ENCODE assay signal across 1 cellular context in the genomic region with DNA sequence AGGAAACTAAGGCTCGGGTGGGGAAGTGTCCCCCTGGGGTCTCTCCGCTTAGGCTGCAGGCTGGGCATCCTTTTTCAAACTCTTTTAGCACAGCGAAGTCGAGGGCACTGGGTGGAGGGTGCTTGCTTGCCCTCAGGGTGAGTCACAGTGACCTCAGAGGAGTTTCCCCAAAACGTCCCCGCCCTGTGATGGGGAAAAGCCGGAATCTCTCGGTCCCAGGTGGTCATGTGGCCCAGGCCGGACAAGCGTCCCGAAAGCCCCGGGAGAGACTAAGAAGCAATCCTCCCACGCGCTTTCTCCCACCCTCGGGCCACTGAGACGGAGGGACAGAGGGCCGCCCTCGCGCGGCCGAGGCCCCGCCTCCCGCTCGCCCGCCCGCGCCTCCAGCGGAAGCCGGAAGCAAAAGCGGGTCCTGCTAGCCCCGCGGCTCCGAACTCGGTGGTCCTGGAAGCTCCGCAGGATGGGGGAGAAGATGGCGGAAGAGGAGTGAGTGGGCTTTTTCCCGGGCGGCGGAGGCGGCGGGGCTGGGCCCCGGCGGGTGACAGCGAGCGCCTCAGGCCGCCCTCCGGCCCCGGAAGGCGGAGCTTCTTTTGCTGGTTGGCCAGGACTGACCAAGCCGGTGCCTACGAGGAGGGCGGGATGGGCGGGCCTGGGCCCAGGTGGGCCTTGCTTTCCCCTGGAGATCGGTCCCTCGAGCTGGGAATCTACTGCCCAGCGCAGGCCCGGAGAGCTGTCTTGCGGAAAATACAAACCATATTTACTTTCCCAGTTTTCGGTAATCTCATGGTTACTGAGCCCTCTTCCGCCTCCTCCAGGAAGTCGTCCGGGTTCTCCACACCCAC.
TF ChIP-seq lines count a peak whose summit lies in the region.

A gene with protein sequence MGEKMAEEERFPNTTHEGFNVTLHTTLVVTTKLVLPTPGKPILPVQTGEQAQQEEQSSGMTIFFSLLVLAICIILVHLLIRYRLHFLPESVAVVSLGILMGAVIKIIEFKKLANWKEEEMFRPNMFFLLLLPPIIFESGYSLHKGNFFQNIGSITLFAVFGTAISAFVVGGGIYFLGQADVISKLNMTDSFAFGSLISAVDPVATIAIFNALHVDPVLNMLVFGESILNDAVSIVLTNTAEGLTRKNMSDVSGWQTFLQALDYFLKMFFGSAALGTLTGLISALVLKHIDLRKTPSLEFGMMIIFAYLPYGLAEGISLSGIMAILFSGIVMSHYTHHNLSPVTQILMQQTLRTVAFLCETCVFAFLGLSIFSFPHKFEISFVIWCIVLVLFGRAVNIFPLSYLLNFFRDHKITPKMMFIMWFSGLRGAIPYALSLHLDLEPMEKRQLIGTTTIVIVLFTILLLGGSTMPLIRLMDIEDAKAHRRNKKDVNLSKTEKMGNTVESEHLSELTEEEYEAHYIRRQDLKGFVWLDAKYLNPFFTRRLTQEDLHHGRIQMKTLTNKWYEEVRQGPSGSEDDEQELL (plus strand): TSS at position 366 of the 842 bp plus-strand sequence. CDS start 95 bp downstream, at position 461.

TF ChIP-seq in HepG2, 621 proteins besides CTCF, POLR2A, EP300 and RAD21 (continued from another document and continues in another):
- TF ChIP-seq, protein P1, sequence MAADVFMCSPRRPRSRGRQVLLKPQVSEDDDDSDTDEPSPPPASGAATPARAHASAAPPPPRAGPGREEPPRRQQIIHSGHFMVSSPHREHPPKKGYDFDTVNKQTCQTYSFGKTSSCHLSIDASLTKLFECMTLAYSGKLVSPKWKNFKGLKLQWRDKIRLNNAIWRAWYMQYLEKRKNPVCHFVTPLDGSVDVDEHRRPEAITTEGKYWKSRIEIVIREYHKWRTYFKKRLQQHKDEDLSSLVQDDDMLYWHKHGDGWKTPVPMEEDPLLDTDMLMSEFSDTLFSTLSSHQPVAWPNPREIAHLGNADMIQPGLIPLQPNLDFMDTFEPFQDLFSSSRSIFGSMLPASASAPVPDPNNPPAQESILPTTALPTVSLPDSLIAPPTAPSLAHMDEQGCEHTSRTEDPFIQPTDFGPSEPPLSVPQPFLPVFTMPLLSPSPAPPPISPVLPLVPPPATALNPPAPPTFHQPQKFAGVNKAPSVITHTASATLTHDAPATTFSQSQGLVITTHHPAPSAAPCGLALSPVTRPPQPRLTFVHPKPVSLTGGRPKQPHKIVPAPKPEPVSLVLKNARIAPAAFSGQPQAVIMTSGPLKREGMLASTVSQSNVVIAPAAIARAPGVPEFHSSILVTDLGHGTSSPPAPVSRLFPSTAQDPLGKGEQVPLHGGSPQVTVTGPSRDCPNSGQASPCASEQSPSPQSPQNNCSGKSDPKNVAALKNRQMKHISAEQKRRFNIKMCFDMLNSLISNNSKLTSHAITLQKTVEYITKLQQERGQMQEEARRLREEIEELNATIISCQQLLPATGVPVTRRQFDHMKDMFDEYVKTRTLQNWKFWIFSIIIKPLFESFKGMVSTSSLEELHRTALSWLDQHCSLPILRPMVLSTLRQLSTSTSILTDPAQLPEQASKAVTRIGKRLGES (CRISPR knock-in tag; IDR thresholded peaks at IDR 0.05; ENCODE audit: borderline replicate concordance): peak; percentile 14; the same call in 1 of the 2 replicates
- TF ChIP-seq, protein P2, sequence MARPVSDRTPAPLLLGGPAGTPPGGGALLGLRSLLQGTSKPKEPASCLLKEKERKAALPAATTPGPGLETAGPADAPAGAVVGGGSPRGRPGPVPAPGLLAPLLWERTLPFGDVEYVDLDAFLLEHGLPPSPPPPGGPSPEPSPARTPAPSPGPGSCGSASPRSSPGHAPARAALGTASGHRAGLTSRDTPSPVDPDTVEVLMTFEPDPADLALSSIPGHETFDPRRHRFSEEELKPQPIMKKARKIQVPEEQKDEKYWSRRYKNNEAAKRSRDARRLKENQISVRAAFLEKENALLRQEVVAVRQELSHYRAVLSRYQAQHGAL (CRISPR knock-in tag; IDR thresholded peaks at IDR 0.05; ENCODE audit: not compliant biosample characterization): peak; percentile 78
- no peak for TF ChIP-seq ZNF598 (CRISPR knock-in tag; IDR thresholded peaks at IDR 0.05; ENCODE audit: borderline replicate concordance)
- no peak for TF ChIP-seq ATF1 (CRISPR knock-in tag; IDR thresholded peaks at IDR 0.05)
- TF ChIP-seq ZNF296 (CRISPR knock-in tag; conservative IDR thresholded peaks at IDR 0.05): no peak
- TF ChIP-seq GATAD1 (CRISPR knock-in tag; IDR thresholded peaks at IDR 0.05): peak; percentile 90
- TF ChIP-seq ZBTB1 (CRISPR knock-in tag; IDR thresholded peaks at IDR 0.05; ENCODE audit: borderline replicate concordance): no peak
- peak; percentile 46; the same call in 1 of the 2 replicates for TF ChIP-seq ZFAT (CRISPR knock-in tag; conservative IDR thresholded peaks at IDR 0.05)
- TF ChIP-seq MAZ (IDR thresholded peaks at IDR 0.05; ENCODE audit: borderline replicate concordance, low read depth, low read length): peak; percentile 76; the same call in 1 of the 2 replicates
- peak; percentile 99 for TF ChIP-seq MAZ (CRISPR knock-in tag; IDR thresholded peaks at IDR 0.05; ENCODE audit: low read depth)
- no peak for TF ChIP-seq GTF2F1 (IDR thresholded peaks at IDR 0.05; ENCODE audit: low read length)
- TF ChIP-seq AGO2 (optimal IDR thresholded peaks at IDR 0.05; ENCODE audit: low read depth, low read length): peak; percentile 84
- peak; percentile 90 for TF ChIP-seq HOXA3 (CRISPR knock-in tag; IDR thresholded peaks at IDR 0.05)
- peak; percentile 17; the same call in 1 of the 2 replicates for TF ChIP-seq MXD4 (CRISPR knock-in tag; IDR thresholded peaks at IDR 0.05)
- TF ChIP-seq ZNF383 (CRISPR knock-in tag; IDR thresholded peaks at IDR 0.05; ENCODE audit: borderline replicate concordance): peak; percentile 98
- no peak for TF ChIP-seq CENPT (CRISPR knock-in tag; IDR thresholded peaks at IDR 0.05; ENCODE audit: low read depth)
- peak; percentile 93 for TF ChIP-seq ZBTB8A (CRISPR knock-in tag; IDR thresholded peaks at IDR 0.05; ENCODE audit: borderline replicate concordance, low read depth)
- no peak for TF ChIP-seq TCF7L2 (IDR thresholded peaks at IDR 0.05; ENCODE audit: low read depth, low read length)
- no peak for TF ChIP-seq ZNF282 (IDR thresholded peaks at IDR 0.05; ENCODE audit: partially characterized antibody)
- TF ChIP-seq ZSCAN29 (CRISPR knock-in tag; conservative IDR thresholded peaks at IDR 0.05): peak; percentile 65; the same call in 1 of the 2 replicates
- TF ChIP-seq HES4 (CRISPR knock-in tag; IDR thresholded peaks at IDR 0.05; ENCODE audit: borderline replicate concordance): 0 out of 2 replicates have a peak, but pooled peaks have one; percentile 36
- no peak; the same call in 1 of the 2 replicates for TF ChIP-seq NFYB (CRISPR knock-in tag; IDR thresholded peaks at IDR 0.05)
- no peak for TF ChIP-seq ZSCAN12 (CRISPR knock-in tag; IDR thresholded peaks at IDR 0.05)
- TF ChIP-seq TARDBP (CRISPR knock-in tag; IDR thresholded peaks at IDR 0.05): peak; percentile 84
- peak; percentile 68; the same call in 1 of the 2 replicates for TF ChIP-seq DNMT1 (CRISPR knock-in tag; IDR thresholded peaks at IDR 0.05)
- TF ChIP-seq, protein P3, sequence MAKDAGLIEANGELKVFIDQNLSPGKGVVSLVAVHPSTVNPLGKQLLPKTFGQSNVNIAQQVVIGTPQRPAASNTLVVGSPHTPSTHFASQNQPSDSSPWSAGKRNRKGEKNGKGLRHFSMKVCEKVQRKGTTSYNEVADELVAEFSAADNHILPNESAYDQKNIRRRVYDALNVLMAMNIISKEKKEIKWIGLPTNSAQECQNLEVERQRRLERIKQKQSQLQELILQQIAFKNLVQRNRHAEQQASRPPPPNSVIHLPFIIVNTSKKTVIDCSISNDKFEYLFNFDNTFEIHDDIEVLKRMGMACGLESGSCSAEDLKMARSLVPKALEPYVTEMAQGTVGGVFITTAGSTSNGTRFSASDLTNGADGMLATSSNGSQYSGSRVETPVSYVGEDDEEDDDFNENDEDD (CRISPR knock-in tag; IDR thresholded peaks at IDR 0.05; ENCODE audit: borderline replicate concordance): peak; percentile 88
- TF ChIP-seq CREB1 (IDR thresholded peaks at IDR 0.05): peak; percentile 39; the same call in 1 of the 2 replicates
- TF ChIP-seq CREB1 (CRISPR knock-in tag; IDR thresholded peaks at IDR 0.05): no peak
- TF ChIP-seq NR3C1 (CRISPR knock-in tag; IDR thresholded peaks at IDR 0.05): no peak
- no peak for TF ChIP-seq HOXA7 (CRISPR knock-in tag; IDR thresholded peaks at IDR 0.05)
- TF ChIP-seq CEBPG (CRISPR knock-in tag; IDR thresholded peaks at IDR 0.05): peak; percentile 32
- TF ChIP-seq, protein P4, sequence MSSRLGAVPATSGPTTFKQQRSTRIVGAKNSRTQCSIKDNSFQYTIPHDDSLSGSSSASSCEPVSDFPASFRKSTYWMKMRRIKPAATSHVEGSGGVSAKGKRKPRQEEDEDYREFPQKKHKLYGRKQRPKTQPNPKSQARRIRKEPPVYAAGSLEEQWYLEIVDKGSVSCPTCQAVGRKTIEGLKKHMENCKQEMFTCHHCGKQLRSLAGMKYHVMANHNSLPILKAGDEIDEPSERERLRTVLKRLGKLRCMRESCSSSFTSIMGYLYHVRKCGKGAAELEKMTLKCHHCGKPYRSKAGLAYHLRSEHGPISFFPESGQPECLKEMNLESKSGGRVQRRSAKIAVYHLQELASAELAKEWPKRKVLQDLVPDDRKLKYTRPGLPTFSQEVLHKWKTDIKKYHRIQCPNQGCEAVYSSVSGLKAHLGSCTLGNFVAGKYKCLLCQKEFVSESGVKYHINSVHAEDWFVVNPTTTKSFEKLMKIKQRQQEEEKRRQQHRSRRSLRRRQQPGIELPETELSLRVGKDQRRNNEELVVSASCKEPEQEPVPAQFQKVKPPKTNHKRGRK (CRISPR knock-in tag; IDR thresholded peaks at IDR 0.05): no peak
- TF ChIP-seq ZC3H4 (CRISPR knock-in tag; IDR thresholded peaks at IDR 0.05; ENCODE audit: borderline replicate concordance): no peak
- TF ChIP-seq ZNF33B (CRISPR knock-in tag; IDR thresholded peaks at IDR 0.05): peak; percentile 78
- peak; percentile 98 for TF ChIP-seq ZNF747 (CRISPR knock-in tag; IDR thresholded peaks at IDR 0.05; ENCODE audit: borderline replicate concordance)
- TF ChIP-seq KLF13 (CRISPR knock-in tag; IDR thresholded peaks at IDR 0.05): peak; percentile 80; the same call in 1 of the 2 replicates
- TF ChIP-seq, protein P5, sequence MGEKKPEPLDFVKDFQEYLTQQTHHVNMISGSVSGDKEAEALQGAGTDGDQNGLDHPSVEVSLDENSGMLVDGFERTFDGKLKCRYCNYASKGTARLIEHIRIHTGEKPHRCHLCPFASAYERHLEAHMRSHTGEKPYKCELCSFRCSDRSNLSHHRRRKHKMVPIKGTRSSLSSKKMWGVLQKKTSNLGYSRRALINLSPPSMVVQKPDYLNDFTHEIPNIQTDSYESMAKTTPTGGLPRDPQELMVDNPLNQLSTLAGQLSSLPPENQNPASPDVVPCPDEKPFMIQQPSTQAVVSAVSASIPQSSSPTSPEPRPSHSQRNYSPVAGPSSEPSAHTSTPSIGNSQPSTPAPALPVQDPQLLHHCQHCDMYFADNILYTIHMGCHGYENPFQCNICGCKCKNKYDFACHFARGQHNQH (CRISPR knock-in tag; IDR thresholded peaks at IDR 0.05): peak; percentile 53; the same call in 1 of the 2 replicates
- TF ChIP-seq NCOA5 (CRISPR knock-in tag; IDR thresholded peaks at IDR 0.05): no peak
- no peak; the same call in 1 of the 2 replicates for TF ChIP-seq ZNF703 (CRISPR knock-in tag; IDR thresholded peaks at IDR 0.05; ENCODE audit: borderline replicate concordance)
- TF ChIP-seq, protein P6, sequence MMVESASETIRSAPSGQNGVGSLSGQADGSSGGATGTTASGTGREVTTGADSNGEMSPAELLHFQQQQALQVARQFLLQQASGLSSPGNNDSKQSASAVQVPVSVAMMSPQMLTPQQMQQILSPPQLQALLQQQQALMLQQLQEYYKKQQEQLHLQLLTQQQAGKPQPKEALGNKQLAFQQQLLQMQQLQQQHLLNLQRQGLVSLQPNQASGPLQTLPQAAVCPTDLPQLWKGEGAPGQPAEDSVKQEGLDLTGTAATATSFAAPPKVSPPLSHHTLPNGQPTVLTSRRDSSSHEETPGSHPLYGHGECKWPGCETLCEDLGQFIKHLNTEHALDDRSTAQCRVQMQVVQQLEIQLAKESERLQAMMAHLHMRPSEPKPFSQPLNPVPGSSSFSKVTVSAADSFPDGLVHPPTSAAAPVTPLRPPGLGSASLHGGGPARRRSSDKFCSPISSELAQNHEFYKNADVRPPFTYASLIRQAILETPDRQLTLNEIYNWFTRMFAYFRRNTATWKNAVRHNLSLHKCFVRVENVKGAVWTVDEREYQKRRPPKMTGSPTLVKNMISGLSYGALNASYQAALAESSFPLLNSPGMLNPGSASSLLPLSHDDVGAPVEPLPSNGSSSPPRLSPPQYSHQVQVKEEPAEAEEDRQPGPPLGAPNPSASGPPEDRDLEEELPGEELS (CRISPR knock-in tag; IDR thresholded peaks at IDR 0.05): no peak
- no peak for TF ChIP-seq NR1H2 (CRISPR knock-in tag; IDR thresholded peaks at IDR 0.05; ENCODE audit: borderline replicate concordance, low read depth)
- peak; percentile 55 for TF ChIP-seq ZNF83 (CRISPR knock-in tag; IDR thresholded peaks at IDR 0.05; ENCODE audit: borderline replicate concordance)
- TF ChIP-seq, protein P7, sequence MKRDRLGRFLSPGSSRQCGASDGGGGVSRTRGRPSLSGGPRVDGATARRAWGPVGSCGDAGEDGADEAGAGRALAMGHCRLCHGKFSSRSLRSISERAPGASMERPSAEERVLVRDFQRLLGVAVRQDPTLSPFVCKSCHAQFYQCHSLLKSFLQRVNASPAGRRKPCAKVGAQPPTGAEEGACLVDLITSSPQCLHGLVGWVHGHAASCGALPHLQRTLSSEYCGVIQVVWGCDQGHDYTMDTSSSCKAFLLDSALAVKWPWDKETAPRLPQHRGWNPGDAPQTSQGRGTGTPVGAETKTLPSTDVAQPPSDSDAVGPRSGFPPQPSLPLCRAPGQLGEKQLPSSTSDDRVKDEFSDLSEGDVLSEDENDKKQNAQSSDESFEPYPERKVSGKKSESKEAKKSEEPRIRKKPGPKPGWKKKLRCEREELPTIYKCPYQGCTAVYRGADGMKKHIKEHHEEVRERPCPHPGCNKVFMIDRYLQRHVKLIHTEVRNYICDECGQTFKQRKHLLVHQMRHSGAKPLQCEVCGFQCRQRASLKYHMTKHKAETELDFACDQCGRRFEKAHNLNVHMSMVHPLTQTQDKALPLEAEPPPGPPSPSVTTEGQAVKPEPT (CRISPR knock-in tag; IDR thresholded peaks at IDR 0.05; ENCODE audit: low read depth): 0 out of 2 replicates have a peak, but pooled peaks have one; percentile 25
- peak; percentile 51; the same call in 1 of the 2 replicates for TF ChIP-seq CCDC6 (CRISPR knock-in tag; IDR thresholded peaks at IDR 0.05)
- TF ChIP-seq ZNF879 (CRISPR knock-in tag; IDR thresholded peaks at IDR 0.05): no peak
- TF ChIP-seq, protein P8, sequence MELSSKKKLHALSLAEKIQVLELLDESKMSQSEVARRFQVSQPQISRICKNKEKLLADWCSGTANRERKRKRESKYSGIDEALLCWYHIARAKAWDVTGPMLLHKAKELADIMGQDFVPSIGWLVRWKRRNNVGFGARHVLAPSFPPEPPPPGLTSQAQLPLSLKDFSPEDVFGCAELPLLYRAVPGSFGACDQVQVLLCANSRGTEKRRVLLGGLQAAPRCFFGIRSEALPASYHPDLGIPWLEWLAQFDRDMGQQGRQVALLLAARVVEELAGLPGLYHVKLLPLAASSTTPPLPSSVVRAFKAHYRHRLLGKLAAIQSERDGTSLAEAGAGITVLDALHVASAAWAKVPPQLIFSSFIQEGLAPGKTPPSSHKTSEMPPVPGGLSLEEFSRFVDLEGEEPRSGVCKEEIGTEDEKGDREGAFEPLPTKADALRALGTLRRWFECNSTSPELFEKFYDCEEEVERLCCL (CRISPR knock-in tag; IDR thresholded peaks at IDR 0.05; ENCODE audit: borderline replicate concordance): no peak
- TF ChIP-seq CBX2 (IDR thresholded peaks at IDR 0.05; ENCODE audit: low read depth, low read length): no peak
- no peak for TF ChIP-seq CBX2 (CRISPR knock-in tag; IDR thresholded peaks at IDR 0.05; ENCODE audit: low read depth)
- TF ChIP-seq DMAP1 (CRISPR knock-in tag; IDR thresholded peaks at IDR 0.05): peak; percentile 82
- peak; percentile 66 for TF ChIP-seq ZNF335 (CRISPR knock-in tag; IDR thresholded peaks at IDR 0.05)
- TF ChIP-seq JUND (CRISPR knock-in tag; IDR thresholded peaks at IDR 0.05): no peak; the same call in 1 of the 2 replicates
